Comparison of ENCODE assay signal across 1 cellular context in genomic region chr7:44906980-44907379, GRCh38.
TF ChIP-seq lines count a peak whose summit lies in the region.

No MANE protein-coding gene starts in this region.

TF ChIP-seq in GM12878, 131 proteins besides CTCF, POLR2A, EP300 and RAD21 (continued from another document):
- TF ChIP-seq EZH2 (IDR thresholded peaks at IDR 0.05; ENCODE audit: borderline replicate concordance, control insufficient read depth, low read depth, low read length) (no peak), ATF2 (IDR thresholded peaks at IDR 0.05; ENCODE audit: low read length) (peak; percentile 54)
